ENCODE assay signal across 1 cellular context in genomic region chr11:126755494-126755893, GRCh38.
TF ChIP-seq lines count a peak whose summit lies in the region.

No MANE protein-coding gene starts in this region.

TF ChIP-seq in GM23338, 12 proteins besides CTCF, POLR2A, EP300 and RAD21 (continued from another document):
- TF ChIP-seq ZNF462 (CRISPR knock-in tag; IDR thresholded peaks at IDR 0.05) (no peak), REST (IDR thresholded peaks at IDR 0.05; ENCODE audit: unreplicated experiment) (no peak), ZNF331 (CRISPR knock-in tag; IDR thresholded peaks at IDR 0.05; ENCODE audit: low read depth) (no peak), EZH2phosphoT487 (IDR thresholded peaks at IDR 0.05; ENCODE audit: unreplicated experiment) (no peak), ZNF114 (CRISPR knock-in tag; IDR thresholded peaks at IDR 0.05) (no peak), EZH2 (IDR thresholded peaks at IDR 0.05; ENCODE audit: low read depth, unreplicated experiment) (no peak), POLR2AphosphoS5 (IDR thresholded peaks at IDR 0.05; ENCODE audit: low read depth) (no peak)
